In the genomic region with DNA sequence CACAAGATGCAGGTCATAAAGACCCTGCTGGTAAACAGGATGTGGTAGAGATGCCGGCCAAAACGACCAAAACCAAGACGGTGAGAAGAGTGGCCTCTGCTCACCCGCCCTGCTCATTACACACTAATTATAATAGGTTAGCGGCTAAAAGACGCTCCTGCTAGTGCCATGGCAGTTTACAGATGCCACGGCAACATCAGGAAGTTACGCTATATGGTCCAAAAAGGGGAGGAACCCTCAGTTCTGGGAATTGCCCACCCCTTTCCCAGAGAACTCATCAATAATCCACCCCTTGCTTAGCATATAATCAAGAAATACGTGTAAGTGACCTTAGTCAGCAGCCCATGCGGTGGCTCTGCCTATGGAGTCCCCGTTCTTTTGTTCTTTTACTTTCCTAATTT, we compare ENCODE assay signal across 1 cellular context.
TF ChIP-seq lines count a peak whose summit lies in the region.

No MANE protein-coding gene starts in this region.

TF ChIP-seq in K562, 482 proteins besides CTCF, POLR2A, EP300 and RAD21:
- TF ChIP-seq GATAD2B (IDR thresholded peaks at IDR 0.05; ENCODE audit: borderline replicate concordance) (no peak), FOXA1 (IDR thresholded peaks at IDR 0.05; ENCODE audit: borderline replicate concordance) (no peak), ZNF785 (CRISPR knock-in tag; IDR thresholded peaks at IDR 0.05) (no peak), KDM4B (IDR thresholded peaks at IDR 0.05; ENCODE audit: borderline replicate concordance in 2 of 2, low read depth in 1 of 2) (no peak), TGIF2 (CRISPR knock-in tag; IDR thresholded peaks at IDR 0.05) (no peak), ARHGAP35 (IDR thresholded peaks at IDR 0.05; ENCODE audit: partially characterized antibody) (no peak), ZNF24 (IDR thresholded peaks at IDR 0.05) (no peak), STAG1 (CRISPR knock-in tag; IDR thresholded peaks at IDR 0.05; ENCODE audit: borderline replicate concordance) (no peak), NBN (IDR thresholded peaks at IDR 0.05; ENCODE audit: low read depth) (no peak), ZZZ3 (IDR thresholded peaks at IDR 0.05) (no peak), RCOR1 (IDR thresholded peaks at IDR 0.05; ENCODE audit: borderline replicate concordance in 1 of 2, low read depth in 2 of 2, low read length in 2 of 2) (no peak), MEF2A (IDR thresholded peaks at IDR 0.05; ENCODE audit: control insufficient read depth, low read depth, low read length) (no peak), POLR3G (IDR thresholded peaks at IDR 0.05; ENCODE audit: extremely low read depth, insufficient read length, insufficient replicate concordance) (no peak), NR4A1 (CRISPR knock-in tag; IDR thresholded peaks at IDR 0.05) (no peak), NR4A1 (tag; IDR thresholded peaks at IDR 0.05) (no peak)
- TF ChIP-seq, protein P1, sequence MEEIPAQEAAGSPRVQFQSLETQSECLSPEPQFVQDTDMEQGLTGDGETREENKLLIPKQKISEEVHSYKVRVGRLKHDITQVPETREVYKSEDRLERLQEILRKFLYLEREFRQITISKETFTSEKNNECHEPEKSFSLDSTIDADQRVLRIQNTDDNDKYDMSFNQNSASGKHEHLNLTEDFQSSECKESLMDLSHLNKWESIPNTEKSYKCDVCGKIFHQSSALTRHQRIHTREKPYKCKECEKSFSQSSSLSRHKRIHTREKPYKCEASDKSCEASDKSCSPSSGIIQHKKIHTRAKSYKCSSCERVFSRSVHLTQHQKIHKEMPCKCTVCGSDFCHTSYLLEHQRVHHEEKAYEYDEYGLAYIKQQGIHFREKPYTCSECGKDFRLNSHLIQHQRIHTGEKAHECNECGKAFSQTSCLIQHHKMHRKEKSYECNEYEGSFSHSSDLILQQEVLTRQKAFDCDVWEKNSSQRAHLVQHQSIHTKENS (CRISPR knock-in tag; IDR thresholded peaks at IDR 0.05): no peak
- TF ChIP-seq, protein P2, sequence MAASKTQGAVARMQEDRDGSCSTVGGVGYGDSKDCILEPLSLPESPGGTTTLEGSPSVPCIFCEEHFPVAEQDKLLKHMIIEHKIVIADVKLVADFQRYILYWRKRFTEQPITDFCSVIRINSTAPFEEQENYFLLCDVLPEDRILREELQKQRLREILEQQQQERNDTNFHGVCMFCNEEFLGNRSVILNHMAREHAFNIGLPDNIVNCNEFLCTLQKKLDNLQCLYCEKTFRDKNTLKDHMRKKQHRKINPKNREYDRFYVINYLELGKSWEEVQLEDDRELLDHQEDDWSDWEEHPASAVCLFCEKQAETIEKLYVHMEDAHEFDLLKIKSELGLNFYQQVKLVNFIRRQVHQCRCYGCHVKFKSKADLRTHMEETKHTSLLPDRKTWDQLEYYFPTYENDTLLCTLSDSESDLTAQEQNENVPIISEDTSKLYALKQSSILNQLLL (CRISPR knock-in tag; IDR thresholded peaks at IDR 0.05; ENCODE audit: borderline replicate concordance): no peak
TF ChIP-seq in K562: peak in this region for 0.
